In genomic region chr11:62338218-62338617, GRCh38 we compare ENCODE assay signal across 8 cellular contexts. TPM values are rescaled to one million over a fixed set of nuclear protein-coding genes. Genes with fewer than 3 reads are reported as not detected.
DNase-seq lines count a peak whose midpoint lies in the region; ATAC-seq lines count a peak whose summit lies in the region.

No MANE protein-coding gene starts in this region.

- DNase-seq in DMS53 treated with DMSO at 0.1 percent for 48 hours (lab: John Stamatoyannopoulos, UW; ENCODE audit: unreplicated experiment) (peak; percentile 31), DMS53 (lab: John Stamatoyannopoulos, UW) (no peak), islet precursor cell (peak; percentile 3), iPS-NIHi7 (ENCODE audit: extremely low spot score) (no peak)
- DNase-seq in activated CD8-positive, alpha-beta T cell treated with anti-CD3 and anti-CD28 coated beads, Interleukin-2, amount 10 ng/mL, durations not matched to agents 7 days and 5 days, result no peak
- no peak for DNase-seq in stimulated activated naive CD8-positive, alpha-beta T cell treated with anti-CD3 and anti-CD28 coated beads, Interleukin-15, amount 100 ng/mL, for 72 hours
- no peak for DNase-seq in stimulated activated naive CD4-positive, alpha-beta T cell (lab: John Stamatoyannopoulos, UW)

- peak overlapping the region; percentile 84 for H3K4me3 Mint-ChIP-seq in activated CD8-positive, alpha-beta T cell treated with anti-CD3 and anti-CD28 coated beads, Interleukin-2, amount 10 ng/mL, durations not matched to agents 7 days and 5 days
- peak overlapping the region; percentile 91 to 98 for H3K4me3 Mint-ChIP-seq in stimulated activated naive CD8-positive, alpha-beta T cell treated with anti-CD3 and anti-CD28 coated beads, Interleukin-15, amount 100 ng/mL, for 72 hours

- H3K27me3 Mint-ChIP-seq in activated CD8-positive, alpha-beta T cell treated with anti-CD3 and anti-CD28 coated beads, Interleukin-2, amount 10 ng/mL, durations not matched to agents 7 days and 5 days (ENCODE audit: low read depth), result peaks cover 19% of the 10 kb centered on the region
- peaks cover 13% of the 10 kb centered on the region for H3K27me3 Mint-ChIP-seq in stimulated activated naive CD8-positive, alpha-beta T cell treated with anti-CD3 and anti-CD28 coated beads, Interleukin-15, amount 100 ng/mL, for 72 hours

- no peaks in the 10 kb centered on the region for H3K36me3 Mint-ChIP-seq in activated CD8-positive, alpha-beta T cell treated with anti-CD3 and anti-CD28 coated beads, Interleukin-2, amount 10 ng/mL, durations not matched to agents 7 days and 5 days (ENCODE audit: low read depth)

- H3K9me3 Mint-ChIP-seq in activated CD8-positive, alpha-beta T cell treated with anti-CD3 and anti-CD28 coated beads, Interleukin-2, amount 10 ng/mL, durations not matched to agents 7 days and 5 days (ENCODE audit: insufficient read depth), result no peaks in the 10 kb centered on the region
- no peaks in the 10 kb centered on the region for H3K9me3 Mint-ChIP-seq in stimulated activated naive CD8-positive, alpha-beta T cell treated with anti-CD3 and anti-CD28 coated beads, Interleukin-15, amount 100 ng/mL, for 72 hours

- POLR2A ChIA-PET in activated CD8-positive, alpha-beta T cell treated with anti-CD3 and anti-CD28 coated beads, Interleukin-2, amount 10 ng/mL, durations not matched to agents 7 days and 5 days (lab: Charles Lee), result interaction anchor here (0.7 kb wide), 1 partner anchor 34 kb away, joined by 3 read pairs; no protein-coding TSS in a partner anchor

- no peak for ATAC-seq in activated CD8-positive, alpha-beta T cell treated with anti-CD3 and anti-CD28 coated beads, Interleukin-2, amount 10 ng/mL, durations not matched to agents 7 days and 5 days
- no peak for ATAC-seq in stimulated activated naive CD8-positive, alpha-beta T cell treated with anti-CD3 and anti-CD28 coated beads, Interleukin-15, amount 100 ng/mL, for 72 hours
- ATAC-seq in HG03354 (IDR thresholded peaks at IDR 0.05; ENCODE audit: poor library complexity, severe bottlenecking, unreplicated experiment), result no peak

- peaks cover 12% of the 10 kb centered on the region for H3K4me1 Mint-ChIP-seq in activated CD8-positive, alpha-beta T cell treated with anti-CD3 and anti-CD28 coated beads, Interleukin-2, amount 10 ng/mL, durations not matched to agents 7 days and 5 days (ENCODE audit: low read depth)
- peaks cover 29% of the 10 kb centered on the region for H3K4me1 Mint-ChIP-seq in stimulated activated naive CD8-positive, alpha-beta T cell treated with anti-CD3 and anti-CD28 coated beads, Interleukin-15, amount 100 ng/mL, for 72 hours

- CTCF ChIA-PET in activated CD8-positive, alpha-beta T cell treated with anti-CD3 and anti-CD28 coated beads, Interleukin-2, amount 10 ng/mL, durations not matched to agents 7 days and 5 days (lab: Charles Lee), result interaction anchor here (0.8 to 4.6 kb wide), 11 partner anchors 9 to 468 kb away, joined by 3 to 50 read pairs (median 3); no protein-coding TSS in a partner anchor

- no peak overlapping the region for H3K27ac Mint-ChIP-seq in activated CD8-positive, alpha-beta T cell treated with anti-CD3 and anti-CD28 coated beads, Interleukin-2, amount 10 ng/mL, durations not matched to agents 7 days and 5 days
- peak overlapping the region; percentile 22 to 78 for H3K27ac Mint-ChIP-seq in stimulated activated naive CD8-positive, alpha-beta T cell treated with anti-CD3 and anti-CD28 coated beads, Interleukin-15, amount 100 ng/mL, for 72 hours

RNA-seq across cellular contexts. Expression of gene ASRGL1, which starts 1.0 kb away (rescaled TPM):
- total RNA-seq in activated CD8-positive, alpha-beta T cell treated with anti-CD3 and anti-CD28 coated beads, Interleukin-2, amount 10 ng/mL, durations not matched to agents 7 days and 5 days, result 10 to 100 TPM; 11.5 to 12.4 TPM

RNA-seq across cellular contexts. Expression of gene SCGB1D4, which starts 39.3 kb away (rescaled TPM):
- not detected for total RNA-seq in activated CD8-positive, alpha-beta T cell treated with anti-CD3 and anti-CD28 coated beads, Interleukin-2, amount 10 ng/mL, durations not matched to agents 7 days and 5 days

Comparison
In these comparisons a context has a peak if more than half of its experiments do, and no peak if none do; other contexts are left out.
1. DNase-seq: peak in DMS53 treated with DMSO at 0.1 percent for 48 hours (single experiment) and islet precursor cell (single experiment); none in DMS53 (single experiment), activated CD8-positive, alpha-beta T cell treated with anti-CD3 and anti-CD28 coated beads, Interleukin-2, amount 10 ng/mL, durations not matched to agents 7 days and 5 days (single experiment), stimulated activated naive CD8-positive, alpha-beta T cell treated with anti-CD3 and anti-CD28 coated beads, Interleukin-15, amount 100 ng/mL, for 72 hours (0 of 2), iPS-NIHi7 (single experiment) and stimulated activated naive CD4-positive, alpha-beta T cell (0 of 6).